In genomic region chr5:146548781-146549449, GRCh38 we compare ENCODE assay signal across 2 cellular contexts.
TF ChIP-seq lines count a peak whose summit lies in the region.

No MANE protein-coding gene starts in this region.

TF ChIP-seq in GM12878, 131 proteins besides CTCF, POLR2A, EP300 and RAD21 (continued from another document):
- TF ChIP-seq BMI1 (IDR thresholded peaks at IDR 0.05; ENCODE audit: borderline replicate concordance) (no peak), LARP7 (IDR thresholded peaks at IDR 0.05) (no peak), PRDM15 (CRISPR knock-in tag; IDR thresholded peaks at IDR 0.05) (no peak), NR2C1 (IDR thresholded peaks at IDR 0.05) (no peak), JUNB (IDR thresholded peaks at IDR 0.05) (no peak), SMARCA5 (IDR thresholded peaks at IDR 0.05) (no peak), SUZ12 (IDR thresholded peaks at IDR 0.05; ENCODE audit: unreplicated experiment) (no peak), ATF7 (IDR thresholded peaks at IDR 0.05; ENCODE audit: low read depth) (no peak), MTA2 (IDR thresholded peaks at IDR 0.05; ENCODE audit: low read depth) (no peak), NBN (IDR thresholded peaks at IDR 0.05) (no peak), CREM (IDR thresholded peaks at IDR 0.05; ENCODE audit: low read depth) (no peak)
- TF ChIP-seq, protein P1, sequence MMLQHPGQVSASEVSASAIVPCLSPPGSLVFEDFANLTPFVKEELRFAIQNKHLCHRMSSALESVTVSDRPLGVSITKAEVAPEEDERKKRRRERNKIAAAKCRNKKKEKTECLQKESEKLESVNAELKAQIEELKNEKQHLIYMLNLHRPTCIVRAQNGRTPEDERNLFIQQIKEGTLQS (IDR thresholded peaks at IDR 0.05; ENCODE audit: borderline replicate concordance, extremely low read depth, low read depth, low read length) = no peak

TF ChIP-seq in WTC11, 78 proteins besides CTCF, POLR2A, EP300 and RAD21 (continued from another document):
- TF ChIP-seq, protein P2, sequence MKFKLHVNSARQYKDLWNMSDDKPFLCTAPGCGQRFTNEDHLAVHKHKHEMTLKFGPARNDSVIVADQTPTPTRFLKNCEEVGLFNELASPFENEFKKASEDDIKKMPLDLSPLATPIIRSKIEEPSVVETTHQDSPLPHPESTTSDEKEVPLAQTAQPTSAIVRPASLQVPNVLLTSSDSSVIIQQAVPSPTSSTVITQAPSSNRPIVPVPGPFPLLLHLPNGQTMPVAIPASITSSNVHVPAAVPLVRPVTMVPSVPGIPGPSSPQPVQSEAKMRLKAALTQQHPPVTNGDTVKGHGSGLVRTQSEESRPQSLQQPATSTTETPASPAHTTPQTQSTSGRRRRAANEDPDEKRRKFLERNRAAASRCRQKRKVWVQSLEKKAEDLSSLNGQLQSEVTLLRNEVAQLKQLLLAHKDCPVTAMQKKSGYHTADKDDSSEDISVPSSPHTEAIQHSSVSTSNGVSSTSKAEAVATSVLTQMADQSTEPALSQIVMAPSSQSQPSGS (CRISPR knock-in tag; IDR thresholded peaks at IDR 0.05; ENCODE audit: borderline replicate concordance, low read depth) = no peak
- no peak for TF ChIP-seq ERG (CRISPR knock-in tag; IDR thresholded peaks at IDR 0.05)
- TF ChIP-seq ATF1 (CRISPR knock-in tag; IDR thresholded peaks at IDR 0.05) = no peak
- TF ChIP-seq TEAD4 (CRISPR knock-in tag; IDR thresholded peaks at IDR 0.05) = no peak
- no peak for TF ChIP-seq CREB1 (CRISPR knock-in tag; IDR thresholded peaks at IDR 0.05)
- TF ChIP-seq ZNF281 (CRISPR knock-in tag; IDR thresholded peaks at IDR 0.05) = no peak
- no peak for TF ChIP-seq ZNF423 (CRISPR knock-in tag; IDR thresholded peaks at IDR 0.05)
- no peak for TF ChIP-seq NFYB (CRISPR knock-in tag; conservative IDR thresholded peaks at IDR 0.05; ENCODE audit: low read depth)
- no peak for TF ChIP-seq RELA (CRISPR knock-in tag; IDR thresholded peaks at IDR 0.05; ENCODE audit: borderline replicate concordance)
- TF ChIP-seq, protein P3, sequence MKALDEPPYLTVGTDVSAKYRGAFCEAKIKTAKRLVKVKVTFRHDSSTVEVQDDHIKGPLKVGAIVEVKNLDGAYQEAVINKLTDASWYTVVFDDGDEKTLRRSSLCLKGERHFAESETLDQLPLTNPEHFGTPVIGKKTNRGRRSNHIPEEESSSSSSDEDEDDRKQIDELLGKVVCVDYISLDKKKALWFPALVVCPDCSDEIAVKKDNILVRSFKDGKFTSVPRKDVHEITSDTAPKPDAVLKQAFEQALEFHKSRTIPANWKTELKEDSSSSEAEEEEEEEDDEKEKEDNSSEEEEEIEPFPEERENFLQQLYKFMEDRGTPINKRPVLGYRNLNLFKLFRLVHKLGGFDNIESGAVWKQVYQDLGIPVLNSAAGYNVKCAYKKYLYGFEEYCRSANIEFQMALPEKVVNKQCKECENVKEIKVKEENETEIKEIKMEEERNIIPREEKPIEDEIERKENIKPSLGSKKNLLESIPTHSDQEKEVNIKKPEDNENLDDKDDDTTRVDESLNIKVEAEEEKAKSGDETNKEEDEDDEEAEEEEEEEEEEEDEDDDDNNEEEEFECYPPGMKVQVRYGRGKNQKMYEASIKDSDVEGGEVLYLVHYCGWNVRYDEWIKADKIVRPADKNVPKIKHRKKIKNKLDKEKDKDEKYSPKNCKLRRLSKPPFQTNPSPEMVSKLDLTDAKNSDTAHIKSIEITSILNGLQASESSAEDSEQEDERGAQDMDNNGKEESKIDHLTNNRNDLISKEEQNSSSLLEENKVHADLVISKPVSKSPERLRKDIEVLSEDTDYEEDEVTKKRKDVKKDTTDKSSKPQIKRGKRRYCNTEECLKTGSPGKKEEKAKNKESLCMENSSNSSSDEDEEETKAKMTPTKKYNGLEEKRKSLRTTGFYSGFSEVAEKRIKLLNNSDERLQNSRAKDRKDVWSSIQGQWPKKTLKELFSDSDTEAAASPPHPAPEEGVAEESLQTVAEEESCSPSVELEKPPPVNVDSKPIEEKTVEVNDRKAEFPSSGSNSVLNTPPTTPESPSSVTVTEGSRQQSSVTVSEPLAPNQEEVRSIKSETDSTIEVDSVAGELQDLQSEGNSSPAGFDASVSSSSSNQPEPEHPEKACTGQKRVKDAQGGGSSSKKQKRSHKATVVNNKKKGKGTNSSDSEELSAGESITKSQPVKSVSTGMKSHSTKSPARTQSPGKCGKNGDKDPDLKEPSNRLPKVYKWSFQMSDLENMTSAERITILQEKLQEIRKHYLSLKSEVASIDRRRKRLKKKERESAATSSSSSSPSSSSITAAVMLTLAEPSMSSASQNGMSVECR (CRISPR knock-in tag; IDR thresholded peaks at IDR 0.05; ENCODE audit: borderline replicate concordance) = no peak
